1 cellular context compared by ENCODE assay signal in the genomic region with DNA sequence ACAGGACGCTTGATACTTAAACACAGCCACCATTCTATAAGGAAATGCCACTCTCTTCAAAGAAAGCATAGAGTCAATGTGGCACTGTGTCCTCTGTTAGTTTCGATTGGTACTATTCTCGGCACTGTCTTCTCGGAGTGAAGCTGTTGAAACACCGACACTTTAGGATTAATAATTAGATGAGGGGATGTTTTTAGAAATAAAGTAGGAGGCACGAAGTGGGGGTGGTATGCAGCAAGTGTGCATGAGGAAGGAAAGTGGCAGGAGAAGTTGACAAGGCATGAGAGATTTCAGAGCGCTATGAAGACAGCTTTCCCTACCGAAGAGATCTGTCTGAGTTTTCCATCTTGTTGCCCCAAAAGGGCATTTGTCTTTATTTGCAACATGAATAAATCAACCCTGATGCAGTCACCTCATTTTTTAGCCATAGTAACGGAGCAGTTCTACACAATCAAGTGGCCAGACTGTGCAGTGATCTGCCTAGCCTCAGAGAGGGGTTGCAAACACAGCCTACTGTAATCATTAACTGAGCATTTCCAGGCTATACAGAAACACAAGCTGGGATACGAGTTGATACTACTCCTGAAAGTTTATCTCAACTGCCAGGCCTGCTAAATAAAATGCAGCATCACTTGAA.
A peak's percentile ranks its signal among the peaks of the same experiment; 100 is the strongest.
TF ChIP-seq lines count a peak whose summit lies in the region.

No MANE protein-coding gene starts in this region.

TF ChIP-seq in HEK293, 187 proteins besides CTCF, POLR2A, EP300 and RAD21 (continued from another document):
- peak; percentile 26; the same call in 1 of the 2 replicates for TF ChIP-seq ZNF664 (tag by site-specific recombination; IDR thresholded peaks at IDR 0.05)
- TF ChIP-seq SP7 (tag by site-specific recombination; IDR thresholded peaks at IDR 0.05) = peak; percentile 60; the same call in 1 of the 2 replicates
- TF ChIP-seq SETDB1 (IDR thresholded peaks at IDR 0.05; ENCODE audit: insufficient read length, low read length) = no peak
- TF ChIP-seq ZNF843 (tag by site-specific recombination; IDR thresholded peaks at IDR 0.05) = 0 out of 2 replicates have a peak, but pooled peaks have one; percentile 6
- TF ChIP-seq, protein P1, sequence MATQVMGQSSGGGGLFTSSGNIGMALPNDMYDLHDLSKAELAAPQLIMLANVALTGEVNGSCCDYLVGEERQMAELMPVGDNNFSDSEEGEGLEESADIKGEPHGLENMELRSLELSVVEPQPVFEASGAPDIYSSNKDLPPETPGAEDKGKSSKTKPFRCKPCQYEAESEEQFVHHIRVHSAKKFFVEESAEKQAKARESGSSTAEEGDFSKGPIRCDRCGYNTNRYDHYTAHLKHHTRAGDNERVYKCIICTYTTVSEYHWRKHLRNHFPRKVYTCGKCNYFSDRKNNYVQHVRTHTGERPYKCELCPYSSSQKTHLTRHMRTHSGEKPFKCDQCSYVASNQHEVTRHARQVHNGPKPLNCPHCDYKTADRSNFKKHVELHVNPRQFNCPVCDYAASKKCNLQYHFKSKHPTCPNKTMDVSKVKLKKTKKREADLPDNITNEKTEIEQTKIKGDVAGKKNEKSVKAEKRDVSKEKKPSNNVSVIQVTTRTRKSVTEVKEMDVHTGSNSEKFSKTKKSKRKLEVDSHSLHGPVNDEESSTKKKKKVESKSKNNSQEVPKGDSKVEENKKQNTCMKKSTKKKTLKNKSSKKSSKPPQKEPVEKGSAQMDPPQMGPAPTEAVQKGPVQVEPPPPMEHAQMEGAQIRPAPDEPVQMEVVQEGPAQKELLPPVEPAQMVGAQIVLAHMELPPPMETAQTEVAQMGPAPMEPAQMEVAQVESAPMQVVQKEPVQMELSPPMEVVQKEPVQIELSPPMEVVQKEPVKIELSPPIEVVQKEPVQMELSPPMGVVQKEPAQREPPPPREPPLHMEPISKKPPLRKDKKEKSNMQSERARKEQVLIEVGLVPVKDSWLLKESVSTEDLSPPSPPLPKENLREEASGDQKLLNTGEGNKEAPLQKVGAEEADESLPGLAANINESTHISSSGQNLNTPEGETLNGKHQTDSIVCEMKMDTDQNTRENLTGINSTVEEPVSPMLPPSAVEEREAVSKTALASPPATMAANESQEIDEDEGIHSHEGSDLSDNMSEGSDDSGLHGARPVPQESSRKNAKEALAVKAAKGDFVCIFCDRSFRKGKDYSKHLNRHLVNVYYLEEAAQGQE (tag by site-specific recombination; IDR thresholded peaks at IDR 0.05) = no peak
- TF ChIP-seq FEZF1 (tag by site-specific recombination; IDR thresholded peaks at IDR 0.05) = peak; percentile 29; the same call in 1 of the 2 replicates
- TF ChIP-seq ZSCAN16 (tag by site-specific recombination; IDR thresholded peaks at IDR 0.05) = peak; percentile 21; the same call in 1 of the 2 replicates
- peak; percentile 91 for TF ChIP-seq ZBTB17 (tag by site-specific recombination; IDR thresholded peaks at IDR 0.05)
- TF ChIP-seq WT1 (tag by site-specific recombination; IDR thresholded peaks at IDR 0.05) = 0 out of 2 replicates have a peak, but pooled peaks have one; percentile 3
